ENCODE assay signal across 22 cellular contexts in genomic region chr9:116100711-116101111, GRCh38. TPM values are rescaled to one million over a fixed set of nuclear protein-coding genes. Genes with fewer than 3 reads are reported as not detected.
DNase-seq lines count a peak whose midpoint lies in the region; ATAC-seq and TF ChIP-seq lines count a peak whose summit lies in the region.
"Had no signal": no experiment of that assay in that cellular context is flagged by ENCODE, and none has a peak within 500 bp of the region (broad histone marks: within the 10 kb centered on the region; RNA-seq: fewer than 3 reads in every experiment).

No MANE protein-coding gene starts in this region.

- H3K27ac ChIP-seq in PC-3 (ENCODE audit: low read length) (peak overlapping the region; percentile 95), epithelial cell of prostate (peak overlapping the region; percentile 74), lung (ENCODE audit: low read depth in 1 of 2, low read length in 1 of 2) (no peak overlapping the region), endodermal cell (ENCODE audit: low read depth, low read length) (no peak overlapping the region)
- H3K27ac ChIP-seq: dorsolateral prefrontal cortex, lower lobe of right lung, right lobe of liver, stomach, tibial artery had no signal

- no peaks in the 10 kb centered on the region for H4K20me1 ChIP-seq in PC-3 (ENCODE audit: low read length)

- H3K4me1 Mint-ChIP-seq in endodermal cell: peaks cover 4% of the 10 kb centered on the region
- H3K4me1 Mint-ChIP-seq: activated CD4-positive, alpha-beta T cell treated with anti-CD3 and anti-CD28 coated beads, Interleukin-2, amount 10 ng/mL, durations not matched to agents 7 days and 5 days; activated naive CD4-positive, alpha-beta T cell treated with anti-CD3 and anti-CD28 coated beads, Interleukin-2, amount 10 ng/mL, durations not matched to agents 7 days and 5 days; central memory CD8-positive, alpha-beta T cell had no signal

- H3K36me3 ChIP-seq in PC-3 (ENCODE audit: low read depth, low read length) (no peaks in the 10 kb centered on the region), lung (ENCODE audit: control insufficient read depth in 2 of 2, insufficient read depth in 2 of 2, low read length in 2 of 2) (no peaks in the 10 kb centered on the region), endodermal cell (ENCODE audit: control insufficient read depth, insufficient read depth, low read length) (no peaks in the 10 kb centered on the region)
- H3K36me3 ChIP-seq: lower lobe of right lung, right lobe of liver, stomach, tibial artery had no signal

- peak; percentile 25 for DNase-seq in EH (ENCODE audit: low read depth)
- peak; percentile 66 for DNase-seq in PC-3
- DNase-seq in epithelial cell of prostate (ENCODE audit: low read depth, low spot score): peak; percentile 99
- DNase-seq in lung (ENCODE audit: low spot score): no peak
- no peak for DNase-seq in NCI-H2227 treated with DMSO at 0.1 percent for 48 hours (lab: John Stamatoyannopoulos, UW)
- no peak for DNase-seq in AML-193 (lab: John Stamatoyannopoulos, UW)
- no peak for DNase-seq in endodermal cell
- no peak for DNase-seq in G401 (ENCODE audit: low spot score)
- DNase-seq: activated CD4-positive, alpha-beta T cell treated with anti-CD3 and anti-CD28 coated beads, Interleukin-2, amount 10 ng/mL, durations not matched to agents 7 days and 5 days; activated naive CD4-positive, alpha-beta T cell treated with anti-CD3 and anti-CD28 coated beads, Interleukin-2, amount 10 ng/mL, durations not matched to agents 7 days and 5 days; anterior cingulate cortex; dorsolateral prefrontal cortex; KG1; kidney; lower lobe of right lung; nephron progenitor cell; posterior cingulate gyrus; right lobe of liver; stimulated activated CD8-positive, alpha-beta memory T cell treated with anti-CD3 and anti-CD28 coated beads, Interleukin-4, amount 100 ng/mL, for 48 hours; stomach; tibial artery had no signal

- POLR2A ChIA-PET in PC-3 (lab: Charles Lee; ENCODE audit: unreplicated experiment): no interaction called here

- H3K9me3 ChIP-seq in PC-3 (ENCODE audit: low read length) (no peaks in the 10 kb centered on the region), lung (ENCODE audit: control insufficient read depth in 2 of 2, insufficient read depth in 1 of 2, low read length in 1 of 2) (peaks cover 0 to 3% of the 10 kb centered on the region in 2 donors), endodermal cell (ENCODE audit: control insufficient read depth, low read length) (no peaks in the 10 kb centered on the region)
- H3K9me3 ChIP-seq: lower lobe of right lung, right lobe of liver, stomach, tibial artery had no signal

- H3K79me2 ChIP-seq in PC-3 (ENCODE audit: low read length): no peaks in the 10 kb centered on the region

- in situ Hi-C loops in G401 (cut with HindIII; ENCODE audit: low sequenced_read_pairs): no loop called here

- no peak overlapping the region for H3K4me3 ChIP-seq in PC-3 (ENCODE audit: low read length)
- no peak overlapping the region for H3K4me3 ChIP-seq in lung
- H3K4me3 ChIP-seq in endodermal cell (ENCODE audit: low read length): no peak overlapping the region
- H3K4me3 ChIP-seq: dorsolateral prefrontal cortex, lower lobe of right lung, right lobe of liver, stomach, tibial artery had no signal

- H3K4me2 ChIP-seq in PC-3 (ENCODE audit: low read length): peak overlapping the region; percentile 56; the same call in 1 of the 2 replicates

- no peaks in the 10 kb centered on the region for H3K9me2 ChIP-seq in PC-3 (replicated peaks; ENCODE audit: low read length)

- 67 to 79% methylated on average over 3 of the region's 3 CpGs for WGBS in lung, 2 donors
- whole genome bisulfite sequencing in endodermal cell (ENCODE audit: insufficient coverage in 1 of 2, insufficient read length in 1 of 2), 2 experiments: 85 to 96% methylated on average over 3 of the region's 3 CpGs

- H3K27me3 ChIP-seq in PC-3 (ENCODE audit: low read length): no peaks in the 10 kb centered on the region
- H3K27me3 ChIP-seq in lung (ENCODE audit: control insufficient read depth, insufficient read depth): no peaks in the 10 kb centered on the region
- no peaks in the 10 kb centered on the region for H3K27me3 ChIP-seq in endodermal cell (ENCODE audit: control insufficient read depth, insufficient read depth, low read length, poor library complexity, severe bottlenecking)
- H3K27me3 ChIP-seq: right lobe of liver, stomach, tibial artery had no signal

- H3K9me3 Mint-ChIP-seq in endodermal cell: no peaks in the 10 kb centered on the region
- H3K9me3 Mint-ChIP-seq: activated CD4-positive, alpha-beta T cell treated with anti-CD3 and anti-CD28 coated beads, Interleukin-2, amount 10 ng/mL, durations not matched to agents 7 days and 5 days; nephron progenitor cell had no signal

- no peak overlapping the region for H3K4me3 Mint-ChIP-seq in endodermal cell
- H3K4me3 Mint-ChIP-seq: activated CD4-positive, alpha-beta T cell treated with anti-CD3 and anti-CD28 coated beads, Interleukin-2, amount 10 ng/mL, durations not matched to agents 7 days and 5 days; activated naive CD4-positive, alpha-beta T cell treated with anti-CD3 and anti-CD28 coated beads, Interleukin-2, amount 10 ng/mL, durations not matched to agents 7 days and 5 days; central memory CD8-positive, alpha-beta T cell; nephron progenitor cell had no signal

- H3K4me1 ChIP-seq in PC-3 (ENCODE audit: insufficient read depth, low read length) (peaks cover 39% of the 10 kb centered on the region), lung (ENCODE audit: control insufficient read depth in 2 of 2, insufficient read depth in 2 of 2, low read length in 2 of 2) (no peaks in the 10 kb centered on the region), endodermal cell (ENCODE audit: control insufficient read depth, insufficient read depth, low read length) (no peaks in the 10 kb centered on the region)
- H3K4me1 ChIP-seq: lower lobe of right lung, right lobe of liver, stomach, tibial artery had no signal

- H2AFZ ChIP-seq in PC-3 (ENCODE audit: low read length): no peak overlapping the region

- intact Hi-C loops in PC-3 (cut with micrococcal nuclease): no loop called here

- no peaks in the 10 kb centered on the region for H3F3A ChIP-seq in PC-3 (ENCODE audit: low read length, unreplicated experiment)

- peaks cover 2% of the 10 kb centered on the region for H3K27me3 Mint-ChIP-seq in endodermal cell (ENCODE audit: insufficient read depth)
- H3K27me3 Mint-ChIP-seq: activated CD4-positive, alpha-beta T cell treated with anti-CD3 and anti-CD28 coated beads, Interleukin-2, amount 10 ng/mL, durations not matched to agents 7 days and 5 days; activated naive CD4-positive, alpha-beta T cell treated with anti-CD3 and anti-CD28 coated beads, Interleukin-2, amount 10 ng/mL, durations not matched to agents 7 days and 5 days; central memory CD8-positive, alpha-beta T cell had no signal

- peak overlapping the region; percentile 71 for H3K9ac ChIP-seq in PC-3 (ENCODE audit: low read length)
- no peak overlapping the region for H3K9ac ChIP-seq in endodermal cell (ENCODE audit: extremely low read depth, low read length, poor library complexity, severe bottlenecking)

- H3K27ac Mint-ChIP-seq in endodermal cell: no peak overlapping the region
- H3K27ac Mint-ChIP-seq: activated CD4-positive, alpha-beta T cell treated with anti-CD3 and anti-CD28 coated beads, Interleukin-2, amount 10 ng/mL, durations not matched to agents 7 days and 5 days; activated naive CD4-positive, alpha-beta T cell treated with anti-CD3 and anti-CD28 coated beads, Interleukin-2, amount 10 ng/mL, durations not matched to agents 7 days and 5 days; nephron progenitor cell had no signal

- H3K36me3 Mint-ChIP-seq in endodermal cell (ENCODE audit: low read depth): no peaks in the 10 kb centered on the region
- H3K36me3 Mint-ChIP-seq: activated naive CD4-positive, alpha-beta T cell treated with anti-CD3 and anti-CD28 coated beads, Interleukin-2, amount 10 ng/mL, durations not matched to agents 7 days and 5 days had no signal

- ATAC-seq in PC-3 (no peak), lung (ENCODE audit: insufficient read depth, low FRiP score) (peak; percentile 12)
- ATAC-seq: right lobe of liver had no signal

- TF ChIP-seq CTCF in PC-3 (conservative IDR thresholded peaks at IDR 0.05; ENCODE audit: low read depth, low read length) (no peak), lung (IDR thresholded peaks at IDR 0.05; ENCODE audit: control extremely low read depth, extremely low read depth) (no peak), endodermal cell (conservative IDR thresholded peaks at IDR 0.05) (no peak)

- CTCF ChIA-PET in PC-3 (lab: Charles Lee): no interaction called here

- no TSS peak for BruUV-seq in PC-3 (replicated peaks; lab: Mats Ljungman, UMichigan)

RNA-seq across cellular contexts. Expression of gene PAPPA, which starts 52.9 kb away (rescaled TPM):
- total RNA-seq in PC-3 (2014; rRNA removed) (not detected in 2 replicates), lung (1 to 10 TPM; 4.6 to 6.7 TPM), endodermal cell (under 1 TPM; 0.09 TPM)
- polyA plus RNA-seq in lung: 1 to 10 TPM in 1 of 2 donors, under 1 TPM in 1; 0.45 to 2.7 TPM
- polyA plus RNA-seq in endodermal cell (2013, experiment 1 of 2): 4.1 TPM
- polyA plus RNA-seq in endodermal cell (2013, experiment 2 of 2): 4.0 TPM
- 0.44 and 0.74 TPM in 2 replicates for total RNA-seq in G401 (2014; rRNA removed; shearing (Covaris generic))
- total RNA-seq: activated CD4-positive, alpha-beta T cell treated with anti-CD3 and anti-CD28 coated beads, Interleukin-2, amount 10 ng/mL, durations not matched to agents 7 days and 5 days had no signal

Comparison
In these comparisons a context has a peak if more than half of its experiments do, and no peak if none do; other contexts are left out.
1. DNase-seq: peak in EH (single experiment), PC-3 (single experiment) and epithelial cell of prostate (single experiment); none in lung (single experiment), NCI-H2227 treated with DMSO at 0.1 percent for 48 hours (single experiment), AML-193 (0 of 2), endodermal cell (single experiment) and G401 (single experiment).
2. H3K27ac ChIP-seq: peak in PC-3 (single experiment) and epithelial cell of prostate (single experiment); none in lung (0 of 2) and endodermal cell (single experiment).